In genomic region chr2:225993430-225993829, GRCh38 we compare ENCODE assay signal across 30 cellular contexts.
DNase-seq lines count a peak whose midpoint lies in the region; ATAC-seq, FAIRE-seq and TF ChIP-seq lines count a peak whose summit lies in the region.
"Had no signal": no experiment of that assay in that cellular context is flagged by ENCODE, and none has a peak within 500 bp of the region (broad histone marks: within the 10 kb centered on the region; RNA-seq: fewer than 3 reads in every experiment).

No MANE protein-coding gene starts in this region.

- H3K4me2 ChIP-seq in mesenchymal stem cell (ENCODE audit: low read length, poor library complexity, severe bottlenecking) = no peak overlapping the region
- H3K4me2 ChIP-seq: BLaER1 treated with 17β-estradiol and CSF1 and Interleukin-3, amounts not matched to agents 10 nM and 100 nM had no signal

- peak overlapping the region in 1 of 2 experiments; percentile 82 for H2BK12ac ChIP-seq in mesenchymal stem cell (ENCODE audit: low read length in 2 of 2)

- H2AK5ac ChIP-seq in mesenchymal stem cell (ENCODE audit: low read length, severe bottlenecking) = no peak overlapping the region

- H3K27me3 ChIP-seq in mesenchymal stem cell (ENCODE audit: control insufficient read depth in 1 of 2, insufficient read depth in 1 of 2, low read length in 2 of 2) (no peaks in the 10 kb centered on the region), lower lobe of right lung (ENCODE audit: low read depth) (no peaks in the 10 kb centered on the region)
- H3K27me3 ChIP-seq: BLaER1 treated with 17β-estradiol and CSF1 and Interleukin-3, amounts not matched to agents 10 nM and 100 nM; esophagus muscularis mucosa; pancreas; right atrium auricular region; uterus had no signal

- no peak overlapping the region for H2BK15ac ChIP-seq in mesenchymal stem cell (ENCODE audit: low read depth, poor library complexity, severe bottlenecking)

- H3K14ac ChIP-seq in mesenchymal stem cell (ENCODE audit: low read length in 2 of 2) = no peak overlapping the region

- H3K23ac ChIP-seq in mesenchymal stem cell (ENCODE audit: low read length in 2 of 2) = no peak overlapping the region

- H3K4ac ChIP-seq in mesenchymal stem cell (ENCODE audit: low read depth in 1 of 2, low read length in 2 of 2) = no peak overlapping the region

- FAIRE-seq in RCC 7860 (lab: Jason Lieb, UNC) = no peak
- FAIRE-seq: GM12891, H54, pancreas had no signal

- DNase-seq in ELR (ENCODE audit: low read depth) (peak; percentile 66), RCC 7860 (ENCODE audit: low spot score) (peak; percentile 44), epithelial cell of esophagus (ENCODE audit: low read depth) (peak; percentile 44), mesenchymal stem cell (peak; percentile 33), NCI-H524 (lab: John Stamatoyannopoulos, UW) (no peak), NCI-H1092 (lab: John Stamatoyannopoulos, UW) (no peak), NCI-H510A (lab: John Stamatoyannopoulos, UW) (no peak), lower lobe of right lung (no peak)
- DNase-seq: activated CD4-positive, alpha-beta T cell treated with anti-CD3 and anti-CD28 coated beads, Interleukin-2, amount 10 ng/mL, durations not matched to agents 7 days and 5 days; activated CD8-positive, alpha-beta memory T cell treated with anti-CD3 and anti-CD28 coated beads, Interleukin-2, amount 10 ng/mL, durations not matched to agents 7 days and 5 days; anterior cingulate cortex; cerebellar nuclear complex; COR-L47; DMS79; glutamatergic neuron; NCI-H1092 treated with DMSO at 0.1 percent for 48 hours; NCI-H187 treated with DMSO at 0.1 percent for 48 hours; pancreas; stimulated activated CD4-positive, alpha-beta T cell treated with anti-CD3 and anti-CD28 coated beads, Interleukin-4, amount 100 ng/mL, for 4 hours; stimulated activated naive CD4-positive, alpha-beta T cell treated with Interleukin-2 at 50 U/mL for 16 hours; T-helper 9 cell; uterus had no signal

- no peak overlapping the region for H4K91ac ChIP-seq in mesenchymal stem cell (ENCODE audit: low read length)

- no peaks in the 10 kb centered on the region for H3K36me3 ChIP-seq in mesenchymal stem cell (ENCODE audit: control insufficient read depth in 1 of 2, insufficient read depth in 2 of 2, low read depth in 1 of 2, low read length in 2 of 2)
- no peaks in the 10 kb centered on the region for H3K36me3 ChIP-seq in lower lobe of right lung
- H3K36me3 ChIP-seq: BLaER1 treated with 17β-estradiol and CSF1 and Interleukin-3, amounts not matched to agents 10 nM and 100 nM; esophagus muscularis mucosa; pancreas; right atrium auricular region; thoracic aorta; uterus had no signal

- H2AFZ ChIP-seq in mesenchymal stem cell (ENCODE audit: low read depth, low read length) = no peak overlapping the region

- no peak overlapping the region for H3K27ac ChIP-seq in mesenchymal stem cell (ENCODE audit: low read length, poor library complexity, severe bottlenecking)
- H3K27ac ChIP-seq in lower lobe of right lung = no peak overlapping the region
- H3K27ac ChIP-seq: BLaER1 treated with 17β-estradiol and CSF1 and Interleukin-3, amounts not matched to agents 10 nM and 100 nM; esophagus muscularis mucosa; pancreas; right atrium auricular region; thoracic aorta; uterus had no signal

- H3K9me3 ChIP-seq in mesenchymal stem cell (ENCODE audit: control insufficient read depth, low read length) (no peaks in the 10 kb centered on the region), lower lobe of right lung (no peaks in the 10 kb centered on the region)
- H3K9me3 ChIP-seq: BLaER1 treated with 17β-estradiol and CSF1 and Interleukin-3, amounts not matched to agents 10 nM and 100 nM; esophagus muscularis mucosa; pancreas; right atrium auricular region; thoracic aorta; uterus had no signal

- H2BK5ac ChIP-seq in mesenchymal stem cell (ENCODE audit: low read depth, low read length, poor library complexity, severe bottlenecking) = no peak overlapping the region

- H3K4me1 ChIP-seq in mesenchymal stem cell (ENCODE audit: control insufficient read depth, insufficient read depth, low read depth, low read length) = peaks cover 1% of the 10 kb centered on the region
- H3K4me1 ChIP-seq in lower lobe of right lung = no peaks in the 10 kb centered on the region
- H3K4me1 ChIP-seq: pancreas, right atrium auricular region had no signal

- H3K9ac ChIP-seq in mesenchymal stem cell (ENCODE audit: low read length) = peak overlapping the region; percentile 21
- H3K9ac ChIP-seq: BLaER1 treated with 17β-estradiol and CSF1 and Interleukin-3, amounts not matched to agents 10 nM and 100 nM had no signal

- H4K8ac ChIP-seq in mesenchymal stem cell (ENCODE audit: low read length) = no peak overlapping the region

- WGBS in mesenchymal stem cell = 77% methylated on average over 2 of the region's 2 CpGs

- H3K79me1 ChIP-seq in mesenchymal stem cell (replicated peaks; ENCODE audit: low read length, poor library complexity, severe bottlenecking) = no peaks in the 10 kb centered on the region

- TF ChIP-seq CTCF in epithelial cell of esophagus (IDR thresholded peaks at IDR 0.05; ENCODE audit: insufficient read depth, low read depth, low read length, missing control alignments) (no peak), lower lobe of right lung (IDR thresholded peaks at IDR 0.05) (no peak)

- no peak overlapping the region for H3K18ac ChIP-seq in mesenchymal stem cell (ENCODE audit: low read depth in 1 of 2, low read length in 2 of 2)

- ATAC-seq in lower lobe of right lung = no peak
- ATAC-seq: activated CD8-positive, alpha-beta memory T cell treated with anti-CD3 and anti-CD28 coated beads, Interleukin-2, amount 10 ng/mL, durations not matched to agents 7 days and 5 days; left lobe of liver; natural killer cell treated with Interleukin-12 subunit alpha and Interleukin-12 subunit beta and Interleukin-15 and Interleukin-18, amount 100 ng/mL, for 72 hours; pancreas had no signal

- no peak overlapping the region for H2BK120ac ChIP-seq in mesenchymal stem cell (ENCODE audit: low read depth, low read length)

- intact Hi-C loops in lower lobe of right lung (cut with DNase I) = no loop called here

- H3K4me3 ChIP-seq in epithelial cell of esophagus (ENCODE audit: low read length) (no peak overlapping the region), mesenchymal stem cell (ENCODE audit: insufficient read depth in 1 of 2, low read depth in 1 of 2, low read length in 2 of 2) (no peak overlapping the region), lower lobe of right lung (no peak overlapping the region)
- H3K4me3 ChIP-seq: BLaER1 treated with 17β-estradiol and CSF1 and Interleukin-3, amounts not matched to agents 10 nM and 100 nM; esophagus muscularis mucosa; pancreas; right atrium auricular region; thoracic aorta; uterus had no signal

Comparison
In these comparisons a context has a peak if more than half of its experiments do, and no peak if none do; other contexts are left out.
1. DNase-seq: peak in ELR (single experiment), RCC 7860 (single experiment), epithelial cell of esophagus (single experiment) and mesenchymal stem cell (single experiment); none in NCI-H524 (0 of 2), NCI-H1092 (single experiment), NCI-H510A (single experiment) and lower lobe of right lung (single experiment).